1 cellular context compared by ENCODE assay signal in the genomic region with DNA sequence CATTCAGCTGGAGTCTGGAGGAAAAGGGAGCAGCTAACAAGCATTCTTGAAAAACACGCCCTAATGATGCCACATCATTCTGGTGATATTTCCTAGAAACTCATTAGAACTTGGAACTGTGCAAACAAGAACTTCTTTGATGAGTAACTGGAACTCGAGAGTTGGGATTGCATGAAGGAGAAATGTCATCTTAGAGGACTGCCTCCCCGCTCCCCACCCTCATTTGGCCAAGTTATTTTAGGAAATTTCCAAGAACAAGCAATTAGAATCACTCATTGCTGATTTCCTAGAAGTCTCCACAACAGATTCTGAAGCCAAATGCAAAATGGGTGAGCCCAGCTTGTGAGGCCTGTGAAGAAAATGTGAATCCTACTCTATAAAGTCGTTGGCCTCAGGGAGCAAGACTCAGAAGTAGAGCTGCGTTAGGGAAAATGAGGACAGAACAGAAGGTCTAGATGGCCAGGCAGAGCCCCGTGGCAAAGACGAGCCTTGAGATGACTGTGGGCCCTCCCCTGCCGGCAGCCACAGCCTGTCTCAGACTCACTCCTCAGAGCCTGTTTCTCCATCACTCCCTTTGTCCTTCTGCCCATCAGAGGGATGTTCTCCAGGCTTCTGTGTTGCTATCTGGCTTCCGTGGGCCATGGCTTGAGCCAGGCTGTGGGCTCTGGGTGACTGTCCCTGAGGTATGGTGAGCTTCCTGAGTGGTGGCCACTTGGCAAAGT.
A peak's percentile ranks its signal among the peaks of the same experiment; 100 is the strongest.
TF ChIP-seq lines count a peak whose summit lies in the region.

No MANE protein-coding gene starts in this region.

TF ChIP-seq in K562, 482 proteins besides CTCF, POLR2A, EP300 and RAD21 (continued from another document and continues in another):
- peak; percentile 27; the same call in 1 of the 2 replicates for TF ChIP-seq JUN (IDR thresholded peaks at IDR 0.05; ENCODE audit: borderline replicate concordance, low read depth, low read length)
- TF ChIP-seq JUN (CRISPR knock-in tag; IDR thresholded peaks at IDR 0.05; ENCODE audit: borderline replicate concordance): no peak
- TF ChIP-seq THRAP3 (IDR thresholded peaks at IDR 0.05; ENCODE audit: borderline replicate concordance): no peak
- TF ChIP-seq SPI1 (IDR thresholded peaks at IDR 0.05; ENCODE audit: borderline replicate concordance, low read depth, low read length): no peak
- TF ChIP-seq CREB1 (IDR thresholded peaks at IDR 0.05): no peak
- no peak for TF ChIP-seq CREB1 (CRISPR knock-in tag; IDR thresholded peaks at IDR 0.05)
- TF ChIP-seq, protein P1, sequence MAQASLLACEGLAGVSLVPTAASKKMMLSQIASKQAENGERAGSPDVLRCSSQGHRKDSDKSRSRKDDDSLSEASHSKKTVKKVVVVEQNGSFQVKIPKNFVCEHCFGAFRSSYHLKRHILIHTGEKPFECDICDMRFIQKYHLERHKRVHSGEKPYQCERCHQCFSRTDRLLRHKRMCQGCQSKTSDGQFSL (CRISPR knock-in tag; IDR thresholded peaks at IDR 0.05): no peak
- TF ChIP-seq, protein P1 (tag; IDR thresholded peaks at IDR 0.05): no peak
- TF ChIP-seq, protein P2, sequence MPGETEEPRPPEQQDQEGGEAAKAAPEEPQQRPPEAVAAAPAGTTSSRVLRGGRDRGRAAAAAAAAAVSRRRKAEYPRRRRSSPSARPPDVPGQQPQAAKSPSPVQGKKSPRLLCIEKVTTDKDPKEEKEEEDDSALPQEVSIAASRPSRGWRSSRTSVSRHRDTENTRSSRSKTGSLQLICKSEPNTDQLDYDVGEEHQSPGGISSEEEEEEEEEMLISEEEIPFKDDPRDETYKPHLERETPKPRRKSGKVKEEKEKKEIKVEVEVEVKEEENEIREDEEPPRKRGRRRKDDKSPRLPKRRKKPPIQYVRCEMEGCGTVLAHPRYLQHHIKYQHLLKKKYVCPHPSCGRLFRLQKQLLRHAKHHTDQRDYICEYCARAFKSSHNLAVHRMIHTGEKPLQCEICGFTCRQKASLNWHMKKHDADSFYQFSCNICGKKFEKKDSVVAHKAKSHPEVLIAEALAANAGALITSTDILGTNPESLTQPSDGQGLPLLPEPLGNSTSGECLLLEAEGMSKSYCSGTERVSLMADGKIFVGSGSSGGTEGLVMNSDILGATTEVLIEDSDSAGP (CRISPR knock-in tag; IDR thresholded peaks at IDR 0.05): no peak
- TF ChIP-seq, protein P3, sequence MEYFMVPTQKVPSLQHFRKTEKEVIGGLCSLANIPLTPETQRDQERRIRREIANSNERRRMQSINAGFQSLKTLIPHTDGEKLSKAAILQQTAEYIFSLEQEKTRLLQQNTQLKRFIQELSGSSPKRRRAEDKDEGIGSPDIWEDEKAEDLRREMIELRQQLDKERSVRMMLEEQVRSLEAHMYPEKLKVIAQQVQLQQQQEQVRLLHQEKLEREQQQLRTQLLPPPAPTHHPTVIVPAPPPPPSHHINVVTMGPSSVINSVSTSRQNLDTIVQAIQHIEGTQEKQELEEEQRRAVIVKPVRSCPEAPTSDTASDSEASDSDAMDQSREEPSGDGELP (CRISPR knock-in tag; IDR thresholded peaks at IDR 0.05; ENCODE audit: borderline replicate concordance): 0 out of 2 replicates have a peak, but pooled peaks have one; percentile 15
- TF ChIP-seq, protein P4, sequence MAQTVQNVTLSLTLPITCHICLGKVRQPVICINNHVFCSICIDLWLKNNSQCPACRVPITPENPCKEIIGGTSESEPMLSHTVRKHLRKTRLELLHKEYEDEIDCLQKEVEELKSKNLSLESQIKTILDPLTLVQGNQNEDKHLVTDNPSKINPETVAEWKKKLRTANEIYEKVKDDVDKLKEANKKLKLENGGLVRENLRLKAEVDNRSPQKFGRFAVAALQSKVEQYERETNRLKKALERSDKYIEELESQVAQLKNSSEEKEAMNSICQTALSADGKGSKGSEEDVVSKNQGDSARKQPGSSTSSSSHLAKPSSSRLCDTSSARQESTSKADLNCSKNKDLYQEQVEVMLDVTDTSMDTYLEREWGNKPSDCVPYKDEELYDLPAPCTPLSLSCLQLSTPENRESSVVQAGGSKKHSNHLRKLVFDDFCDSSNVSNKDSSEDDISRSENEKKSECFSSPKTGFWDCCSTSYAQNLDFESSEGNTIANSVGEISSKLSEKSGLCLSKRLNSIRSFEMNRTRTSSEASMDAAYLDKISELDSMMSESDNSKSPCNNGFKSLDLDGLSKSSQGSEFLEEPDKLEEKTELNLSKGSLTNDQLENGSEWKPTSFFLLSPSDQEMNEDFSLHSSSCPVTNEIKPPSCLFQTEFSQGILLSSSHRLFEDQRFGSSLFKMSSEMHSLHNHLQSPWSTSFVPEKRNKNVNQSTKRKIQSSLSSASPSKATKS (CRISPR knock-in tag; IDR thresholded peaks at IDR 0.05): no peak
- TF ChIP-seq NFE2 (IDR thresholded peaks at IDR 0.05; ENCODE audit: low read depth): no peak
- TF ChIP-seq, protein P5, sequence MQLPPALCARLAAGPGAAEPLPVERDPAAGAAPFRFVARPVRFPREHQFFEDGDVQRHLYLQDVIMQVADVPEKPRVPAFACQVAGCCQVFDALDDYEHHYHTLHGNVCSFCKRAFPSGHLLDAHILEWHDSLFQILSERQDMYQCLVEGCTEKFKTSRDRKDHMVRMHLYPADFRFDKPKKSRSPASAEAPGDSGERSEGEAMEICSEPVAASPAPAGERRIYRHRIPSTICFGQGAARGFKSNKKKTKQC (CRISPR knock-in tag; IDR thresholded peaks at IDR 0.05): no peak
- TF ChIP-seq, protein P6, sequence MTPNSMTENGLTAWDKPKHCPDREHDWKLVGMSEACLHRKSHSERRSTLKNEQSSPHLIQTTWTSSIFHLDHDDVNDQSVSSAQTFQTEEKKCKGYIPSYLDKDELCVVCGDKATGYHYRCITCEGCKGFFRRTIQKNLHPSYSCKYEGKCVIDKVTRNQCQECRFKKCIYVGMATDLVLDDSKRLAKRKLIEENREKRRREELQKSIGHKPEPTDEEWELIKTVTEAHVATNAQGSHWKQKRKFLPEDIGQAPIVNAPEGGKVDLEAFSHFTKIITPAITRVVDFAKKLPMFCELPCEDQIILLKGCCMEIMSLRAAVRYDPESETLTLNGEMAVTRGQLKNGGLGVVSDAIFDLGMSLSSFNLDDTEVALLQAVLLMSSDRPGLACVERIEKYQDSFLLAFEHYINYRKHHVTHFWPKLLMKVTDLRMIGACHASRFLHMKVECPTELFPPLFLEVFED (CRISPR knock-in tag; conservative IDR thresholded peaks at IDR 0.05): no peak
- no peak for TF ChIP-seq MAFG (tag; conservative IDR thresholded peaks at IDR 0.05)
- no peak for TF ChIP-seq ZNF644 (tag; IDR thresholded peaks at IDR 0.05; ENCODE audit: low read depth)
- TF ChIP-seq, protein P7, sequence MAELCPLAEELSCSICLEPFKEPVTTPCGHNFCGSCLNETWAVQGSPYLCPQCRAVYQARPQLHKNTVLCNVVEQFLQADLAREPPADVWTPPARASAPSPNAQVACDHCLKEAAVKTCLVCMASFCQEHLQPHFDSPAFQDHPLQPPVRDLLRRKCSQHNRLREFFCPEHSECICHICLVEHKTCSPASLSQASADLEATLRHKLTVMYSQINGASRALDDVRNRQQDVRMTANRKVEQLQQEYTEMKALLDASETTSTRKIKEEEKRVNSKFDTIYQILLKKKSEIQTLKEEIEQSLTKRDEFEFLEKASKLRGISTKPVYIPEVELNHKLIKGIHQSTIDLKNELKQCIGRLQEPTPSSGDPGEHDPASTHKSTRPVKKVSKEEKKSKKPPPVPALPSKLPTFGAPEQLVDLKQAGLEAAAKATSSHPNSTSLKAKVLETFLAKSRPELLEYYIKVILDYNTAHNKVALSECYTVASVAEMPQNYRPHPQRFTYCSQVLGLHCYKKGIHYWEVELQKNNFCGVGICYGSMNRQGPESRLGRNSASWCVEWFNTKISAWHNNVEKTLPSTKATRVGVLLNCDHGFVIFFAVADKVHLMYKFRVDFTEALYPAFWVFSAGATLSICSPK (IDR thresholded peaks at IDR 0.05; ENCODE audit: borderline replicate concordance): no peak
- TF ChIP-seq ZSCAN29 (IDR thresholded peaks at IDR 0.05): no peak
- TF ChIP-seq CBX3 (IDR thresholded peaks at IDR 0.05; ENCODE audit: borderline replicate concordance in 1 of 2, low read length in 2 of 2): no peak
- TF ChIP-seq, protein P8, sequence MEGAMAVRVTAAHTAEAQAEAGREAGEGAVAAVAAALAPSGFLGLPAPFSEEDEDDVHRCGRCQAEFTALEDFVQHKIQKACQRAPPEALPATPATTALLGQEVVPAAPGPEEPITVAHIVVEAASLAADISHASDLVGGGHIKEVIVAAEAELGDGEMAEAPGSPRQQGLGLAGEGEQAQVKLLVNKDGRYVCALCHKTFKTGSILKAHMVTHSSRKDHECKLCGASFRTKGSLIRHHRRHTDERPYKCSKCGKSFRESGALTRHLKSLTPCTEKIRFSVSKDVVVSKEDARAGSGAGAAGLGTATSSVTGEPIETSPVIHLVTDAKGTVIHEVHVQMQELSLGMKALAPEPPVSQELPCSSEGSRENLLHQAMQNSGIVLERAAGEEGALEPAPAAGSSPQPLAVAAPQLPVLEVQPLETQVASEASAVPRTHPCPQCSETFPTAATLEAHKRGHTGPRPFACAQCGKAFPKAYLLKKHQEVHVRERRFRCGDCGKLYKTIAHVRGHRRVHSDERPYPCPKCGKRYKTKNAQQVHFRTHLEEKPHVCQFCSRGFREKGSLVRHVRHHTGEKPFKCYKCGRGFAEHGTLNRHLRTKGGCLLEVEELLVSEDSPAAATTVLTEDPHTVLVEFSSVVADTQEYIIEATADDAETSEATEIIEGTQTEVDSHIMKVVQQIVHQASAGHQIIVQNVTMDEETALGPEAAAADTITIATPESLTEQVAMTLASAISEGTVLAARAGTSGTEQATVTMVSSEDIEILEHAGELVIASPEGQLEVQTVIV (CRISPR knock-in tag; IDR thresholded peaks at IDR 0.05; ENCODE audit: borderline replicate concordance): no peak
- no peak for TF ChIP-seq MYBL2 (IDR thresholded peaks at IDR 0.05; ENCODE audit: low read depth)
- TF ChIP-seq MYBL2 (CRISPR knock-in tag; IDR thresholded peaks at IDR 0.05; ENCODE audit: borderline replicate concordance): no peak
- no peak for TF ChIP-seq PML (IDR thresholded peaks at IDR 0.05; ENCODE audit: low read length)
- TF ChIP-seq ZNF174 (CRISPR knock-in tag; IDR thresholded peaks at IDR 0.05): no peak
- TF ChIP-seq, protein P9, sequence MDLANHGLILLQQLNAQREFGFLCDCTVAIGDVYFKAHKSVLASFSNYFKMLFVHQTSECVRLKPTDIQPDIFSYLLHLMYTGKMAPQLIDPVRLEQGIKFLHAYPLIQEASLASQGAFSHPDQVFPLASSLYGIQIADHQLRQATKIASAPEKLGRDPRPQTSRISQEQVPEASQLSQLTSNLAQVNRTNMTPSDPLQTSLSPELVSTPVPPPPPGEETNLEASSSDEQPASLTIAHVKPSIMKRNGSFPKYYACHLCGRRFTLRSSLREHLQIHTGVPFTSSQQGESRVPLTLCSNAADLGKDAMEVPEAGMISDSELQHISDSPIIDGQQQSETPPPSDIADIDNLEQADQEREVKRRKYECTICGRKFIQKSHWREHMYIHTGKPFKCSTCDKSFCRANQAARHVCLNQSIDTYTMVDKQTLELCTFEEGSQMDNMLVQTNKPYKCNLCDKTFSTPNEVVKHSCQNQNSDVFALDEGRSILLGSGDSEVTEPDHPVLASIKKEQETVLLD (IDR thresholded peaks at IDR 0.05): no peak
- TF ChIP-seq BDP1 (IDR thresholded peaks at IDR 0.05; ENCODE audit: insufficient read depth, insufficient read length): no peak
- no peak for TF ChIP-seq PHB (CRISPR knock-in tag; IDR thresholded peaks at IDR 0.05)
- TF ChIP-seq NFATC3 (IDR thresholded peaks at IDR 0.05): no peak
- TF ChIP-seq GABPA (tag; conservative IDR thresholded peaks at IDR 0.05; ENCODE audit: low read depth): no peak
- no peak for TF ChIP-seq ZNF76 (CRISPR knock-in tag; IDR thresholded peaks at IDR 0.05; ENCODE audit: borderline replicate concordance)
- TF ChIP-seq, protein P10, sequence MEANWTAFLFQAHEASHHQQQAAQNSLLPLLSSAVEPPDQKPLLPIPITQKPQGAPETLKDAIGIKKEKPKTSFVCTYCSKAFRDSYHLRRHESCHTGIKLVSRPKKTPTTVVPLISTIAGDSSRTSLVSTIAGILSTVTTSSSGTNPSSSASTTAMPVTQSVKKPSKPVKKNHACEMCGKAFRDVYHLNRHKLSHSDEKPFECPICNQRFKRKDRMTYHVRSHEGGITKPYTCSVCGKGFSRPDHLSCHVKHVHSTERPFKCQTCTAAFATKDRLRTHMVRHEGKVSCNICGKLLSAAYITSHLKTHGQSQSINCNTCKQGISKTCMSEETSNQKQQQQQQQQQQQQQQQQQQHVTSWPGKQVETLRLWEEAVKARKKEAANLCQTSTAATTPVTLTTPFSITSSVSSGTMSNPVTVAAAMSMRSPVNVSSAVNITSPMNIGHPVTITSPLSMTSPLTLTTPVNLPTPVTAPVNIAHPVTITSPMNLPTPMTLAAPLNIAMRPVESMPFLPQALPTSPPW (CRISPR knock-in tag; IDR thresholded peaks at IDR 0.05): no peak
- TF ChIP-seq SMARCB1 (IDR thresholded peaks at IDR 0.05; ENCODE audit: insufficient read length, low read depth): no peak
- TF ChIP-seq NFIX (CRISPR knock-in tag; IDR thresholded peaks at IDR 0.05; ENCODE audit: low read depth): no peak
- TF ChIP-seq SMC3 (conservative IDR thresholded peaks at IDR 0.05; ENCODE audit: insufficient read depth, low read depth, low read length): no peak
- TF ChIP-seq GATA2 (CRISPR knock-in tag; IDR thresholded peaks at IDR 0.05): no peak
- TF ChIP-seq PURB (CRISPR knock-in tag; IDR thresholded peaks at IDR 0.05; ENCODE audit: low read depth): no peak
- TF ChIP-seq, protein P11, sequence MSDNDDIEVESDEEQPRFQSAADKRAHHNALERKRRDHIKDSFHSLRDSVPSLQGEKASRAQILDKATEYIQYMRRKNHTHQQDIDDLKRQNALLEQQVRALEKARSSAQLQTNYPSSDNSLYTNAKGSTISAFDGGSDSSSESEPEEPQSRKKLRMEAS (CRISPR knock-in tag; IDR thresholded peaks at IDR 0.05): peak; percentile 38; the same call in 1 of the 2 replicates
- no peak for TF ChIP-seq ZNF12 (CRISPR knock-in tag; IDR thresholded peaks at IDR 0.05)
- TF ChIP-seq SMARCA5 (IDR thresholded peaks at IDR 0.05): no peak
- TF ChIP-seq RB1 (IDR thresholded peaks at IDR 0.05; ENCODE audit: low read depth): no peak
- TF ChIP-seq MAZ (CRISPR knock-in tag; conservative IDR thresholded peaks at IDR 0.05 in 1 of 2, IDR thresholded peaks at IDR 0.05 in 1 of 2): peak in 1 of 2 experiments; percentile 41; a peak in 1 of 4 replicates
- TF ChIP-seq RBM14 (IDR thresholded peaks at IDR 0.05; ENCODE audit: borderline replicate concordance, insufficient read depth, low read depth, low read length): no peak
- no peak for TF ChIP-seq DMBX1 (CRISPR knock-in tag; IDR thresholded peaks at IDR 0.05; ENCODE audit: borderline replicate concordance)
- TF ChIP-seq CCAR2 (IDR thresholded peaks at IDR 0.05; ENCODE audit: low read depth, low read length): no peak
- TF ChIP-seq TSC22D4 (tag; IDR thresholded peaks at IDR 0.05): no peak
- no peak for TF ChIP-seq TAF1 (IDR thresholded peaks at IDR 0.05; ENCODE audit: control insufficient read depth, extremely low read depth, insufficient read depth, low read length, severe bottlenecking)
- 0 out of 2 replicates have a peak, but pooled peaks have one; percentile 34 for TF ChIP-seq ARID1B (IDR thresholded peaks at IDR 0.05)
- peak; percentile 65 for TF ChIP-seq MEIS2 (IDR thresholded peaks at IDR 0.05; ENCODE audit: partially characterized antibody)
